In genomic region chr19:18362934-18363542, GRCh38 we compare ENCODE assay signal across 13 cellular contexts. TPM values are rescaled to one million over a fixed set of nuclear protein-coding genes. Genes with fewer than 3 reads are reported as not detected.
DNase-seq lines count a peak whose midpoint lies in the region; ATAC-seq and TF ChIP-seq lines count a peak whose summit lies in the region.
"Had no signal": no experiment of that assay in that cellular context is flagged by ENCODE, and none has a peak within 500 bp of the region (broad histone marks: within the 10 kb centered on the region; RNA-seq: fewer than 3 reads in every experiment).

No MANE protein-coding gene starts in this region.

- no peak overlapping the region for H3K9ac ChIP-seq in liver (ENCODE audit: low read depth in 1 of 2, low read length in 2 of 2)

- H3K27ac Mint-ChIP-seq in glutamatergic neuron (ENCODE audit: unreplicated experiment) = no peak overlapping the region
- H3K27ac Mint-ChIP-seq: activated CD4-positive, alpha-beta T cell treated with anti-CD3 and anti-CD28 coated beads, Interleukin-2, amount 10 ng/mL, durations not matched to agents 7 days and 5 days; activated T-helper 2 cell treated with anti-CD3 and anti-CD28 coated beads, Interferon-gamma antibody, Interleukin-2, Interleukin-4, amounts not matched to agents 10 μg/mL and 5 μg/mL and 100 μg/mL, durations not matched to agents 14 hours and 24 hours and 36 hours had no signal

- peaks cover 5% of the 10 kb centered on the region for H3K9me3 Mint-ChIP-seq in glutamatergic neuron (ENCODE audit: unreplicated experiment)
- H3K9me3 Mint-ChIP-seq: activated T-helper 2 cell treated with anti-CD3 and anti-CD28 coated beads, Interferon-gamma antibody, Interleukin-2, Interleukin-4, amounts not matched to agents 10 μg/mL and 5 μg/mL and 100 μg/mL, durations not matched to agents 14 hours and 24 hours and 36 hours had no signal

- H3K27me3 ChIP-seq in left ventricle myocardium inferior (ENCODE audit: low read depth) = no peaks in the 10 kb centered on the region
- no peaks in the 10 kb centered on the region for H3K27me3 ChIP-seq in heart left ventricle
- no peaks in the 10 kb centered on the region for H3K27me3 ChIP-seq in liver (ENCODE audit: control insufficient read depth in 4 of 4, insufficient read depth in 4 of 4, low read length in 3 of 4)
- H3K27me3 ChIP-seq: pancreas had no signal

- H3K9me3 ChIP-seq in left ventricle myocardium inferior (replicated peaks) = no peaks in the 10 kb centered on the region
- H3K9me3 ChIP-seq in heart left ventricle = no peaks in the 10 kb centered on the region
- H3K9me3 ChIP-seq in liver (ENCODE audit: control insufficient read depth in 4 of 4, low read length in 3 of 4) = no peaks in the 10 kb centered on the region
- H3K9me3 ChIP-seq: pancreas had no signal

- peaks cover 2% of the 10 kb centered on the region for H3K4me1 Mint-ChIP-seq in glutamatergic neuron (ENCODE audit: low read depth, unreplicated experiment)

- no peak for ATAC-seq in heart left ventricle
- ATAC-seq: pancreas had no signal

- no peak for TF ChIP-seq CTCF in left ventricle myocardium inferior (IDR thresholded peaks at IDR 0.05; ENCODE audit: borderline replicate concordance)
- TF ChIP-seq CTCF in heart left ventricle (IDR thresholded peaks at IDR 0.05) = no peak
- TF ChIP-seq CTCF in liver (IDR thresholded peaks at IDR 0.05; ENCODE audit: low read depth, low read length, missing input control) = no peak
- TF ChIP-seq CTCF in glutamatergic neuron (IDR thresholded peaks at IDR 0.05; ENCODE audit: partially characterized antibody, unreplicated experiment) = no peak

- intact Hi-C loops in left ventricle myocardium inferior (cut with micrococcal nuclease) (no loop called here), heart left ventricle (cut with DNase I) (no loop called here)

- no peak for TF ChIP-seq RAD21 in liver (IDR thresholded peaks at IDR 0.05)

- peaks cover 4% of the 10 kb centered on the region for H3K27me3 Mint-ChIP-seq in glutamatergic neuron (ENCODE audit: unreplicated experiment)
- H3K27me3 Mint-ChIP-seq: activated CD4-positive, alpha-beta T cell treated with anti-CD3 and anti-CD28 coated beads, Interleukin-2, amount 10 ng/mL, durations not matched to agents 7 days and 5 days had no signal

- TF ChIP-seq POLR2A in heart left ventricle (IDR thresholded peaks at IDR 0.05) = no peak

- peaks cover 32% of the 10 kb centered on the region for H3K4me1 ChIP-seq in left ventricle myocardium inferior
- peaks cover 0 to 33% (median 17%) of the 10 kb centered on the region in 12 donors for H3K4me1 ChIP-seq in heart left ventricle
- H3K4me1 ChIP-seq in liver (ENCODE audit: control insufficient read depth in 4 of 4, insufficient read depth in 4 of 4, low read length in 3 of 4) = peaks cover 2 to 5% (median 3%) of the 10 kb centered on the region in 4 donors

- H3K4me3 ChIP-seq in left ventricle myocardium inferior = no peak overlapping the region
- H3K4me3 ChIP-seq in heart left ventricle = no peak overlapping the region
- no peak overlapping the region for H3K4me3 ChIP-seq in liver (ENCODE audit: low read depth in 1 of 3, low read length in 3 of 3)
- H3K4me3 ChIP-seq: pancreas had no signal

- DNase-seq in left ventricle myocardium inferior (no peak), heart left ventricle (no peak), DMS 273 treated with DMSO at 0.1 percent for 48 hours (lab: John Stamatoyannopoulos, UW) (no peak), RKO (ENCODE audit: low spot score) (no peak), glutamatergic neuron (no peak)
- DNase-seq: activated CD4-positive, alpha-beta T cell treated with anti-CD3 and anti-CD28 coated beads, Interleukin-2, amount 10 ng/mL, durations not matched to agents 7 days and 5 days; HCEC 1CT; pancreas; Right ventricle myocardium superior; stimulated activated CD4-positive, alpha-beta T cell treated with anti-CD3 and anti-CD28 coated beads, Interleukin-12 subunit alpha, Interleukin-12 subunit beta, amount 100 ng/mL, for 4 hours; T1000 had no signal

- H3K4me3 Mint-ChIP-seq in glutamatergic neuron (ENCODE audit: unreplicated experiment) = no peak overlapping the region
- H3K4me3 Mint-ChIP-seq: activated CD4-positive, alpha-beta T cell treated with anti-CD3 and anti-CD28 coated beads, Interleukin-2, amount 10 ng/mL, durations not matched to agents 7 days and 5 days had no signal

- peak overlapping the region; percentile 87 for H3K27ac ChIP-seq in left ventricle myocardium inferior (replicated peaks)
- peak overlapping the region in 2 of 12 donors; percentile 88 to 90 for H3K27ac ChIP-seq in heart left ventricle
- peak overlapping the region in 1 of 2 donors; percentile 56 for H3K27ac ChIP-seq in liver (ENCODE audit: low read depth in 1 of 2, low read length in 2 of 2)

- peaks cover 54% of the 10 kb centered on the region for H3K36me3 ChIP-seq in left ventricle myocardium inferior
- peaks cover 0 to 53% (median 41%) of the 10 kb centered on the region in 9 donors for H3K36me3 ChIP-seq in heart left ventricle
- peaks cover 2 to 21% (median 14%) of the 10 kb centered on the region in 4 donors for H3K36me3 ChIP-seq in liver (ENCODE audit: control insufficient read depth in 4 of 4, insufficient read depth in 3 of 4, low read depth in 1 of 4, low read length in 3 of 4)

- H3K36me3 Mint-ChIP-seq in glutamatergic neuron (ENCODE audit: unreplicated experiment) = peaks cover 12% of the 10 kb centered on the region

- WGBS in heart left ventricle, 4 donors = 94 to 98% (median 95%) methylated on average over 17 of the region's 17 CpGs
- 89% methylated on average over 17 of the region's 17 CpGs for WGBS in liver

TF ChIP-seq in liver, 16 proteins besides CTCF, POLR2A, EP300 and RAD21:
- TF ChIP-seq GABPA (IDR thresholded peaks at IDR 0.05 in 1 of 2, conservative IDR thresholded peaks at IDR 0.05 in 1 of 2) (no peak), RXRA (IDR thresholded peaks at IDR 0.05) (peak; percentile 53 to 56), TAF1 (conservative IDR thresholded peaks at IDR 0.05) (no peak), HNF4A (conservative IDR thresholded peaks at IDR 0.05) (peak; percentile 30 to 33), MAX (IDR thresholded peaks at IDR 0.05) (peak; percentile 28), ZBTB33 (IDR thresholded peaks at IDR 0.05) (no peak), NR2F2 (IDR thresholded peaks at IDR 0.05) (peak; percentile 11)

RNA-seq across cellular contexts. Expression of gene PGPEP1, which starts 22.6 kb away (rescaled TPM):
- total RNA-seq in left ventricle myocardium inferior = 38.8 TPM
- 10 to 100 TPM; 22.5 to 58.6 (median 44.6) TPM for total RNA-seq in heart left ventricle
- 10 to 100 TPM; 26.7 to 31.8 TPM for polyA plus RNA-seq in heart left ventricle
- total RNA-seq in liver = 10 to 100 TPM; 21.5 to 48.3 TPM
- 10 to 100 TPM; 15.8 to 30.8 TPM for polyA plus RNA-seq in liver
- 25.6 TPM for total RNA-seq in glutamatergic neuron (ENCODE audit: unreplicated experiment)

RNA-seq across cellular contexts. Expression of gene GDF15, which starts 22.9 kb away (rescaled TPM):
- total RNA-seq in left ventricle myocardium inferior = 0.33 TPM
- total RNA-seq in heart left ventricle = 1 to 10 TPM in 4 of 9 donors, under 1 TPM in 5; 0.69 to 5.7 (median 0.99) TPM
- polyA plus RNA-seq in heart left ventricle = under 1 TPM; 0.33 to 0.50 TPM
- 10 to 100 TPM in 1 of 2 donors, under 1 TPM in 1; 0.42 to 11.6 TPM for total RNA-seq in liver
- polyA plus RNA-seq in liver = 1 to 10 TPM; 6.7 to 7.7 TPM
- total RNA-seq in glutamatergic neuron (ENCODE audit: unreplicated experiment) = 8.9 TPM
- total RNA-seq: activated CD4-positive, alpha-beta T cell treated with anti-CD3 and anti-CD28 coated beads, Interleukin-2, amount 10 ng/mL, durations not matched to agents 7 days and 5 days; activated T-helper 2 cell treated with anti-CD3 and anti-CD28 coated beads, Interferon-gamma antibody, Interleukin-2, Interleukin-4, amounts not matched to agents 10 μg/mL and 5 μg/mL and 100 μg/mL, durations not matched to agents 14 hours and 24 hours and 36 hours had no signal

RNA-seq across cellular contexts. Expression of gene LRRC25, which starts 34.4 kb away (rescaled TPM):
- 2.4 TPM for total RNA-seq in left ventricle myocardium inferior
- 10 to 100 TPM in 2 of 9 donors, 1 to 10 TPM in 6, under 1 TPM in 1; 0.83 to 33.0 (median 3.1) TPM for total RNA-seq in heart left ventricle
- polyA plus RNA-seq in heart left ventricle = 1 to 10 TPM in 1 of 2 donors, under 1 TPM in 1; 0.88 to 2.8 TPM
- total RNA-seq in liver = 10 to 100 TPM in 1 of 2 donors, 1 to 10 TPM in 1; 7.9 to 13.4 TPM
- 1 to 10 TPM; 2.3 to 5.8 TPM for polyA plus RNA-seq in liver
- not detected for total RNA-seq in glutamatergic neuron (ENCODE audit: unreplicated experiment)
- total RNA-seq: activated CD4-positive, alpha-beta T cell treated with anti-CD3 and anti-CD28 coated beads, Interleukin-2, amount 10 ng/mL, durations not matched to agents 7 days and 5 days; activated T-helper 2 cell treated with anti-CD3 and anti-CD28 coated beads, Interferon-gamma antibody, Interleukin-2, Interleukin-4, amounts not matched to agents 10 μg/mL and 5 μg/mL and 100 μg/mL, durations not matched to agents 14 hours and 24 hours and 36 hours had no signal

RNA-seq across cellular contexts. Expression of gene LSM4, which starts 40.2 kb away (rescaled TPM):
- total RNA-seq in left ventricle myocardium inferior = 94.8 TPM
- total RNA-seq in heart left ventricle = 100 to 1,000 TPM in 5 of 9 donors, 10 to 100 TPM in 4; 65.8 to 167 (median 101) TPM
- 100 to 1,000 TPM; 127 to 171 TPM for polyA plus RNA-seq in heart left ventricle
- 100 to 1,000 TPM in 1 of 2 donors, 10 to 100 TPM in 1; 42.4 to 100 TPM for total RNA-seq in liver
- 10 to 100 TPM; 68.4 to 81.9 TPM for polyA plus RNA-seq in liver
- 137 TPM for total RNA-seq in glutamatergic neuron (ENCODE audit: unreplicated experiment)

RNA-seq across cellular contexts. Expression of gene SSBP4, which starts 56.2 kb away (rescaled TPM):
- total RNA-seq in left ventricle myocardium inferior = 30.8 TPM
- 10 to 100 TPM; 23.5 to 89.8 (median 29.4) TPM for total RNA-seq in heart left ventricle
- 10 to 100 TPM; 29.1 to 37.3 TPM for polyA plus RNA-seq in heart left ventricle
- 10 to 100 TPM in 1 of 2 donors, 1 to 10 TPM in 1; 6.4 to 19.0 TPM for total RNA-seq in liver
- 10 to 100 TPM in 1 of 2 donors, 1 to 10 TPM in 1; 4.0 to 16.6 TPM for polyA plus RNA-seq in liver
- total RNA-seq in glutamatergic neuron (ENCODE audit: unreplicated experiment) = 177 TPM
